Comparison of ENCODE assay signal across 37 cellular contexts in the genomic region with DNA sequence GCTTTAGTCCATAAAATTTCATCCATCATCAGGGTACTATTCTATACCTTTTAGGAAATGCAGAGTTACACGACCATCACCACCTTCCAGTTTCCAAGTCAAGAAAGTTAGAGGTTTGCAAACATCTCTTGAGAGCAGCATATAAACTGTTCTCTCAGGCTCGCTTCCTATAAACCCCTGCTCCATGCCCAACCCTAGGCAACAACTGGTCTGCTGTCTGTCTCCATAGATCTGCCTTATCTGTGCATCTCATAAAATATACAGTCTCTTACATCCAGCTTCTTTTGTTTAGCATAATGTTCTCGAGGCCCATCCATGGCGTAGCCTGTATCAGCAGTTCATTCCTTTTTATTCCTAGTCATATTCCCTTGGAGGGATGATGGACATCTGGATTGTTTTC. TPM values are rescaled to one million over a fixed set of nuclear protein-coding genes. Genes with fewer than 3 reads are reported as not detected.
"Had no signal": no experiment of that assay in that cellular context is flagged by ENCODE, and none has a peak within 500 bp of the region (broad histone marks: within the 10 kb centered on the region; RNA-seq: fewer than 3 reads in every experiment).

No MANE protein-coding gene starts in this region.

- H3K36me3 Mint-ChIP-seq: activated CD4-positive, alpha-beta memory T cell treated with anti-CD3 and anti-CD28 coated beads for 36 hours; activated CD8-positive, alpha-beta memory T cell treated with anti-CD3 and anti-CD28 coated beads, Interleukin-2, amount 10 ng/mL, durations not matched to agents 7 days and 5 days; activated naive CD4-positive, alpha-beta T cell treated with anti-CD3 and anti-CD28 coated beads, Interleukin-2, amount 50 U/mL, for 24 hours; activated naive CD8-positive, alpha-beta T cell treated with anti-CD3 and anti-CD28 coated beads for 36 hours; brain had no signal

- H3K27me3 ChIP-seq: ascending aorta had no signal

- H3K9me3 Mint-ChIP-seq: activated CD4-positive, alpha-beta memory T cell treated with anti-CD3 and anti-CD28 coated beads for 36 hours; activated CD4-positive, alpha-beta T cell treated with anti-CD3 and anti-CD28 coated beads, Interleukin-2, amount 10 ng/mL, durations not matched to agents 24 days and 14 days; activated naive CD4-positive, alpha-beta T cell treated with anti-CD3 and anti-CD28 coated beads for 36 hours; activated naive CD4-positive, alpha-beta T cell treated with anti-CD3 and anti-CD28 coated beads, Interleukin-2, amount 50 U/mL, for 24 hours; activated naive CD8-positive, alpha-beta T cell treated with anti-CD3 and anti-CD28 coated beads for 36 hours; activated naive CD8-positive, alpha-beta T cell treated with anti-CD3 and anti-CD28 coated beads, Interleukin-2, amount 50 U/mL, for 24 hours; activated T-helper 1 cell treated with anti-CD3 and anti-CD28 coated beads, Interleukin-12 subunit alpha, Interleukin-12 subunit beta, Interleukin-2, Interleukin-4 antibody, amounts not matched to agents 30 ng/mL and 10 ng/mL and 1 ng/mL, durations not matched to agents 14 hours and 24 hours and 36 hours; activated T-helper 2 cell treated with anti-CD3 and anti-CD28 coated beads, Interferon-gamma antibody, Interleukin-2, Interleukin-4, amounts not matched to agents 10 μg/mL and 5 μg/mL and 100 μg/mL, durations not matched to agents 14 hours and 24 hours and 36 hours had no signal

- H3K4me3 ChIP-seq: ascending aorta, breast epithelium, cardiac muscle cell, colonic mucosa, esophagus squamous epithelium had no signal

- ATAC-seq: activated CD4-positive, alpha-beta T cell treated with anti-CD3 and anti-CD28 coated beads for 36 hours; activated CD8-positive, alpha-beta memory T cell treated with anti-CD3 and anti-CD28 coated beads, Interleukin-2, amount 10 ng/mL, durations not matched to agents 7 days and 5 days; activated CD8-positive, alpha-beta T cell treated with anti-CD3 and anti-CD28 coated beads, Interleukin-2, amount 10 ng/mL, durations not matched to agents 7 days and 5 days; activated naive CD8-positive, alpha-beta T cell treated with anti-CD3 and anti-CD28 coated beads, Interleukin-2, amount 50 U/mL, for 24 hours had no signal

- DNase-seq: activated CD4-positive, alpha-beta memory T cell treated with anti-CD3 and anti-CD28 coated beads for 36 hours; activated CD4-positive, alpha-beta T cell treated with anti-CD3 and anti-CD28 coated beads for 36 hours; activated CD4-positive, alpha-beta T cell treated with anti-CD3 and anti-CD28 coated beads, Interleukin-2, amount 10 ng/mL, durations not matched to agents 24 days and 14 days; activated CD4-positive, CD25-positive, alpha-beta regulatory T cell; activated CD4-positive, CD25-positive, alpha-beta regulatory T cell treated with anti-CD3 and anti-CD28 coated beads, Interleukin-2, amount 50 U/mL, for 72 hours; activated CD8-positive, alpha-beta memory T cell treated with anti-CD3 and anti-CD28 coated beads, Interleukin-2, amount 10 ng/mL, durations not matched to agents 7 days and 5 days; activated CD8-positive, alpha-beta memory T cell treated with anti-CD3 and anti-CD28 coated beads, Interleukin-2, amount 50 U/mL, for 4 hours; activated CD8-positive, alpha-beta T cell treated with anti-CD3 and anti-CD28 coated beads, Interleukin-2, amount 10 ng/mL, durations not matched to agents 7 days and 5 days; activated effector memory CD4-positive, alpha-beta T cell treated with anti-CD3 and anti-CD28 coated beads, Interleukin-2, amount 50 U/mL, for 16 hours; activated naive CD4-positive, alpha-beta T cell treated with anti-CD3 and anti-CD28 coated beads for 36 hours; activated naive CD8-positive, alpha-beta T cell treated with anti-CD3 and anti-CD28 coated beads for 36 hours; activated naive CD8-positive, alpha-beta T cell treated with anti-CD3 and anti-CD28 coated beads, Interleukin-2, amount 50 U/mL, for 24 hours; activated T-cell treated with anti-CD3 and anti-CD28 coated beads, Interleukin-2, amount 50 U/mL, for 1 hour; activated T-cell treated with anti-CD3 and anti-CD28 coated beads, Interleukin-2, amount 50 U/mL, for 48 hours; central memory CD4-positive, alpha-beta T cell; cerebellar nuclear complex; colonic mucosa; effector CD8-positive, alpha-beta T cell; esophagus squamous epithelium; foreskin melanocyte; head of caudate nucleus; T-helper 2 cell had no signal

- H3K27ac Mint-ChIP-seq: activated CD4-positive, alpha-beta memory T cell treated with anti-CD3 and anti-CD28 coated beads for 36 hours; activated CD4-positive, alpha-beta T cell treated with anti-CD3 and anti-CD28 coated beads for 36 hours; activated CD4-positive, alpha-beta T cell treated with anti-CD3 and anti-CD28 coated beads, Interleukin-2, amount 10 ng/mL, durations not matched to agents 24 days and 14 days; activated CD8-positive, alpha-beta memory T cell treated with anti-CD3 and anti-CD28 coated beads, Interleukin-2, amount 10 ng/mL, durations not matched to agents 7 days and 5 days; activated CD8-positive, alpha-beta T cell treated with anti-CD3 and anti-CD28 coated beads, Interleukin-2, amount 10 ng/mL, durations not matched to agents 7 days and 5 days; activated naive CD4-positive, alpha-beta T cell treated with anti-CD3 and anti-CD28 coated beads for 36 hours; activated naive CD4-positive, alpha-beta T cell treated with anti-CD3 and anti-CD28 coated beads, Interleukin-2, amount 50 U/mL, for 24 hours; activated naive CD8-positive, alpha-beta T cell treated with anti-CD3 and anti-CD28 coated beads for 36 hours; activated naive CD8-positive, alpha-beta T cell treated with anti-CD3 and anti-CD28 coated beads, Interleukin-2, amount 50 U/mL, for 24 hours; activated T-helper 1 cell treated with anti-CD3 and anti-CD28 coated beads, Interleukin-12 subunit alpha, Interleukin-12 subunit beta, Interleukin-2, Interleukin-4 antibody, amounts not matched to agents 30 ng/mL and 10 ng/mL and 1 ng/mL, durations not matched to agents 14 hours and 24 hours and 36 hours; activated T-helper 2 cell treated with anti-CD3 and anti-CD28 coated beads, Interferon-gamma antibody, Interleukin-2, Interleukin-4, amounts not matched to agents 10 μg/mL and 5 μg/mL and 100 μg/mL, durations not matched to agents 14 hours and 24 hours and 36 hours; brain had no signal

- H3K27ac ChIP-seq: ascending aorta, breast epithelium, cardiac muscle cell, colonic mucosa, epithelial cell of prostate, esophagus squamous epithelium had no signal

- H3K36me3 ChIP-seq: ascending aorta, breast epithelium, cardiac muscle cell, colonic mucosa, esophagus squamous epithelium had no signal

- H3K4me3 Mint-ChIP-seq: activated CD4-positive, alpha-beta memory T cell treated with anti-CD3 and anti-CD28 coated beads for 36 hours; activated CD4-positive, alpha-beta T cell treated with anti-CD3 and anti-CD28 coated beads for 36 hours; activated CD4-positive, alpha-beta T cell treated with anti-CD3 and anti-CD28 coated beads, Interleukin-2, amount 10 ng/mL, durations not matched to agents 24 days and 14 days; activated CD8-positive, alpha-beta memory T cell treated with anti-CD3 and anti-CD28 coated beads, Interleukin-2, amount 10 ng/mL, durations not matched to agents 7 days and 5 days; activated CD8-positive, alpha-beta T cell treated with anti-CD3 and anti-CD28 coated beads, Interleukin-2, amount 10 ng/mL, durations not matched to agents 7 days and 5 days; activated naive CD4-positive, alpha-beta T cell treated with anti-CD3 and anti-CD28 coated beads for 36 hours; activated naive CD4-positive, alpha-beta T cell treated with anti-CD3 and anti-CD28 coated beads, Interleukin-2, amount 50 U/mL, for 24 hours; activated naive CD8-positive, alpha-beta T cell treated with anti-CD3 and anti-CD28 coated beads for 36 hours; activated naive CD8-positive, alpha-beta T cell treated with anti-CD3 and anti-CD28 coated beads, Interleukin-2, amount 50 U/mL, for 24 hours; activated T-helper 1 cell treated with anti-CD3 and anti-CD28 coated beads, Interleukin-12 subunit alpha, Interleukin-12 subunit beta, Interleukin-2, Interleukin-4 antibody, amounts not matched to agents 30 ng/mL and 10 ng/mL and 1 ng/mL, durations not matched to agents 14 hours and 24 hours and 36 hours; brain had no signal

- FAIRE-seq: endometrium, endothelial cell of umbilical vein had no signal

- H3K4me1 ChIP-seq: breast epithelium, colonic mucosa had no signal

- H3K9me3 ChIP-seq: ascending aorta, breast epithelium, colonic mucosa, esophagus squamous epithelium had no signal

- H3K4me1 Mint-ChIP-seq: activated CD8-positive, alpha-beta memory T cell treated with anti-CD3 and anti-CD28 coated beads, Interleukin-2, amount 10 ng/mL, durations not matched to agents 7 days and 5 days had no signal

RNA-seq across cellular contexts. Expression of a gene that starts 6.2 kb away (rescaled TPM):
- total RNA-seq: activated CD4-positive, alpha-beta memory T cell treated with anti-CD3 and anti-CD28 coated beads for 36 hours; activated CD4-positive, alpha-beta T cell treated with anti-CD3 and anti-CD28 coated beads for 36 hours; activated CD4-positive, alpha-beta T cell treated with anti-CD3 and anti-CD28 coated beads, Interleukin-2, amount 10 ng/mL, durations not matched to agents 24 days and 14 days; activated CD8-positive, alpha-beta memory T cell treated with anti-CD3 and anti-CD28 coated beads for 36 hours; activated CD8-positive, alpha-beta memory T cell treated with anti-CD3 and anti-CD28 coated beads, Interleukin-2, amount 10 ng/mL, durations not matched to agents 7 days and 5 days; activated CD8-positive, alpha-beta T cell treated with anti-CD3 and anti-CD28 coated beads, Interleukin-2, amount 10 ng/mL, durations not matched to agents 7 days and 5 days; activated naive CD4-positive, alpha-beta T cell treated with anti-CD3 and anti-CD28 coated beads for 36 hours; activated naive CD8-positive, alpha-beta T cell treated with anti-CD3 and anti-CD28 coated beads for 36 hours; activated T-helper 1 cell treated with anti-CD3 and anti-CD28 coated beads, Interleukin-12 subunit alpha, Interleukin-12 subunit beta, Interleukin-2, Interleukin-4 antibody, amounts not matched to agents 30 ng/mL and 10 ng/mL and 1 ng/mL, durations not matched to agents 14 hours and 24 hours and 36 hours; activated T-helper 2 cell treated with anti-CD3 and anti-CD28 coated beads, Interferon-gamma antibody, Interleukin-2, Interleukin-4, amounts not matched to agents 10 μg/mL and 5 μg/mL and 100 μg/mL, durations not matched to agents 14 hours and 24 hours and 36 hours; dermis microvascular lymphatic vessel endothelial cell; endothelial cell of umbilical vein; fibroblast of lung; fibroblast of villous mesenchyme; T-helper 1 cell treated with Interleukin-12 subunit alpha and Interleukin-12 subunit beta and Interleukin-4 antibody, amounts not matched to agents 30 ng/mL and 1 ng/mL, for 36 hours had no signal
- polyA plus RNA-seq: endothelial cell of umbilical vein, fibroblast of lung had no signal
